Comparison of ENCODE assay signal across 34 cellular contexts in genomic region chr7:54704851-54705250, GRCh38.
"Had no signal": no experiment of that assay in that cellular context is flagged by ENCODE, and none has a peak within 500 bp of the region (broad histone marks: within the 10 kb centered on the region; RNA-seq: fewer than 3 reads in every experiment).

No MANE protein-coding gene starts in this region.

- H3K4me3 Mint-ChIP-seq: activated CD4-positive, alpha-beta memory T cell treated with anti-CD3 and anti-CD28 coated beads, Interleukin-2, amount 10 ng/mL, durations not matched to agents 7 days and 5 days; activated CD4-positive, alpha-beta T cell treated with anti-CD3 and anti-CD28 coated beads for 36 hours; activated CD4-positive, alpha-beta T cell treated with anti-CD3 and anti-CD28 coated beads, Interleukin-2, amount 10 ng/mL, durations not matched to agents 7 days and 5 days; activated CD8-positive, alpha-beta memory T cell treated with anti-CD3 and anti-CD28 coated beads, Interleukin-2, amount 10 ng/mL, durations not matched to agents 7 days and 5 days; activated CD8-positive, alpha-beta T cell treated with anti-CD3 and anti-CD28 coated beads, Interleukin-2, amount 10 ng/mL, durations not matched to agents 7 days and 5 days; activated naive CD4-positive, alpha-beta T cell treated with anti-CD3 and anti-CD28 coated beads, Interleukin-2, amount 10 ng/mL, durations not matched to agents 7 days and 5 days; activated naive CD4-positive, alpha-beta T cell treated with anti-CD3 and anti-CD28 coated beads, Interleukin-2, amount 50 U/mL, for 24 hours; activated naive CD8-positive, alpha-beta T cell; activated naive CD8-positive, alpha-beta T cell treated with anti-CD3 and anti-CD28 coated beads, Interleukin-2, amount 10 ng/mL, durations not matched to agents 7 days and 5 days; activated naive CD8-positive, alpha-beta T cell treated with anti-CD3 and anti-CD28 coated beads, Interleukin-2, amount 50 U/mL, for 24 hours; activated T-cell treated with anti-CD3 and anti-CD28 coated beads, Interleukin-2, amount 50 U/mL, for 24 hours; central memory CD8-positive, alpha-beta T cell; T-helper 17 cell; WTC11 had no signal

- H3K27ac Mint-ChIP-seq: activated CD4-positive, alpha-beta memory T cell treated with anti-CD3 and anti-CD28 coated beads, Interleukin-2, amount 10 ng/mL, durations not matched to agents 7 days and 5 days; activated CD4-positive, alpha-beta T cell treated with anti-CD3 and anti-CD28 coated beads for 36 hours; activated CD4-positive, alpha-beta T cell treated with anti-CD3 and anti-CD28 coated beads, Interleukin-2, amount 10 ng/mL, durations not matched to agents 7 days and 5 days; activated CD8-positive, alpha-beta memory T cell treated with anti-CD3 and anti-CD28 coated beads, Interleukin-2, amount 10 ng/mL, durations not matched to agents 7 days and 5 days; activated CD8-positive, alpha-beta T cell treated with anti-CD3 and anti-CD28 coated beads, Interleukin-2, amount 10 ng/mL, durations not matched to agents 7 days and 5 days; activated naive CD4-positive, alpha-beta T cell treated with anti-CD3 and anti-CD28 coated beads, Interleukin-2, amount 10 ng/mL, durations not matched to agents 7 days and 5 days; activated naive CD4-positive, alpha-beta T cell treated with anti-CD3 and anti-CD28 coated beads, Interleukin-2, amount 50 U/mL, for 24 hours; activated naive CD8-positive, alpha-beta T cell; activated naive CD8-positive, alpha-beta T cell treated with anti-CD3 and anti-CD28 coated beads, Interleukin-2, amount 10 ng/mL, durations not matched to agents 7 days and 5 days; activated naive CD8-positive, alpha-beta T cell treated with anti-CD3 and anti-CD28 coated beads, Interleukin-2, amount 50 U/mL, for 24 hours; activated T-cell treated with anti-CD3 and anti-CD28 coated beads, Interleukin-2, amount 50 U/mL, for 24 hours; activated T-helper 2 cell treated with anti-CD3 and anti-CD28 coated beads, Interferon-gamma antibody, Interleukin-2, Interleukin-4, amounts not matched to agents 10 μg/mL and 5 μg/mL and 100 μg/mL, durations not matched to agents 14 hours and 24 hours and 36 hours; T-helper 17 cell had no signal

- H3K9me3 ChIP-seq: ascending aorta, body of pancreas had no signal

- H3K27me3 ChIP-seq: ascending aorta, body of pancreas, brain microvascular endothelial cell, cardiac muscle cell had no signal

- H3K4me3 ChIP-seq: ascending aorta, body of pancreas, cardiac muscle cell had no signal

- H3K4me1 Mint-ChIP-seq: activated CD4-positive, alpha-beta memory T cell treated with anti-CD3 and anti-CD28 coated beads, Interleukin-2, amount 10 ng/mL, durations not matched to agents 7 days and 5 days; activated CD4-positive, alpha-beta T cell treated with anti-CD3 and anti-CD28 coated beads for 36 hours; activated CD4-positive, alpha-beta T cell treated with anti-CD3 and anti-CD28 coated beads, Interleukin-2, amount 10 ng/mL, durations not matched to agents 7 days and 5 days; activated CD8-positive, alpha-beta memory T cell treated with anti-CD3 and anti-CD28 coated beads, Interleukin-2, amount 10 ng/mL, durations not matched to agents 7 days and 5 days; activated naive CD4-positive, alpha-beta T cell treated with anti-CD3 and anti-CD28 coated beads, Interleukin-2, amount 10 ng/mL, durations not matched to agents 7 days and 5 days; activated naive CD4-positive, alpha-beta T cell treated with anti-CD3 and anti-CD28 coated beads, Interleukin-2, amount 50 U/mL, for 24 hours; activated naive CD8-positive, alpha-beta T cell treated with anti-CD3 and anti-CD28 coated beads, Interleukin-2, amount 10 ng/mL, durations not matched to agents 7 days and 5 days; activated naive CD8-positive, alpha-beta T cell treated with anti-CD3 and anti-CD28 coated beads, Interleukin-2, amount 50 U/mL, for 24 hours; central memory CD8-positive, alpha-beta T cell; T-helper 17 cell had no signal

- H3K27me3 Mint-ChIP-seq: activated CD4-positive, alpha-beta memory T cell treated with anti-CD3 and anti-CD28 coated beads, Interleukin-2, amount 10 ng/mL, durations not matched to agents 7 days and 5 days; activated CD4-positive, alpha-beta T cell treated with anti-CD3 and anti-CD28 coated beads, Interleukin-2, amount 10 ng/mL, durations not matched to agents 7 days and 5 days; activated CD8-positive, alpha-beta memory T cell treated with anti-CD3 and anti-CD28 coated beads, Interleukin-2, amount 10 ng/mL, durations not matched to agents 7 days and 5 days; activated naive CD4-positive, alpha-beta T cell treated with anti-CD3 and anti-CD28 coated beads, Interleukin-2, amount 10 ng/mL, durations not matched to agents 7 days and 5 days; activated naive CD4-positive, alpha-beta T cell treated with anti-CD3 and anti-CD28 coated beads, Interleukin-2, amount 50 U/mL, for 24 hours; activated naive CD8-positive, alpha-beta T cell treated with anti-CD3 and anti-CD28 coated beads, Interleukin-2, amount 10 ng/mL, durations not matched to agents 7 days and 5 days had no signal

- H3K36me3 Mint-ChIP-seq: activated CD8-positive, alpha-beta memory T cell treated with anti-CD3 and anti-CD28 coated beads, Interleukin-2, amount 10 ng/mL, durations not matched to agents 7 days and 5 days; activated naive CD4-positive, alpha-beta T cell treated with anti-CD3 and anti-CD28 coated beads, Interleukin-2, amount 10 ng/mL, durations not matched to agents 7 days and 5 days; activated naive CD4-positive, alpha-beta T cell treated with anti-CD3 and anti-CD28 coated beads, Interleukin-2, amount 50 U/mL, for 24 hours; activated naive CD8-positive, alpha-beta T cell; activated naive CD8-positive, alpha-beta T cell treated with anti-CD3 and anti-CD28 coated beads, Interleukin-2, amount 10 ng/mL, durations not matched to agents 7 days and 5 days had no signal

- H3K4me1 ChIP-seq: ascending aorta, body of pancreas had no signal

- H3K36me3 ChIP-seq: ascending aorta, brain microvascular endothelial cell, cardiac muscle cell, WERI-Rb-1 had no signal

- ATAC-seq: activated CD4-positive, alpha-beta T cell treated with anti-CD3 and anti-CD28 coated beads for 36 hours; activated CD4-positive, CD25-positive, alpha-beta regulatory T cell treated with anti-CD3 and anti-CD28 coated beads, Interleukin-2, amount 50 U/mL, for 24 hours; activated CD8-positive, alpha-beta memory T cell treated with anti-CD3 and anti-CD28 coated beads, Interleukin-2, amount 10 ng/mL, durations not matched to agents 7 days and 5 days; activated CD8-positive, alpha-beta T cell treated with anti-CD3 and anti-CD28 coated beads, Interleukin-2, amount 10 ng/mL, durations not matched to agents 7 days and 5 days; activated naive CD8-positive, alpha-beta T cell treated with anti-CD3 and anti-CD28 coated beads, Interleukin-2, amount 50 U/mL, for 24 hours; body of pancreas; T-helper 17 cell; WTC11 had no signal

- H3K27ac ChIP-seq: ascending aorta, body of pancreas, brain microvascular endothelial cell, cardiac muscle cell, WERI-Rb-1 had no signal

- DNase-seq: activated CD4-positive, alpha-beta memory T cell treated with anti-CD3 and anti-CD28 coated beads, Interleukin-2, amount 10 ng/mL, durations not matched to agents 7 days and 5 days; activated CD4-positive, alpha-beta T cell treated with anti-CD3 and anti-CD28 coated beads for 1 hour; activated CD4-positive, alpha-beta T cell treated with anti-CD3 and anti-CD28 coated beads for 36 hours; activated CD4-positive, alpha-beta T cell treated with anti-CD3 and anti-CD28 coated beads for 48 hours; activated CD4-positive, alpha-beta T cell treated with anti-CD3 and anti-CD28 coated beads, Interleukin-2, amount 10 ng/mL, durations not matched to agents 7 days and 5 days; activated CD4-positive, alpha-beta T cell treated with anti-CD3 and anti-CD28 coated beads, Interleukin-2, amount 50 U/mL, for 48 hours; activated CD4-positive, CD25-positive, alpha-beta regulatory T cell; activated CD8-positive, alpha-beta memory T cell treated with anti-CD3 and anti-CD28 coated beads for 24 hours; activated CD8-positive, alpha-beta memory T cell treated with anti-CD3 and anti-CD28 coated beads, Interleukin-2, amount 10 ng/mL, durations not matched to agents 7 days and 5 days; activated CD8-positive, alpha-beta memory T cell treated with anti-CD3 and anti-CD28 coated beads, Interleukin-2, amount 50 U/mL, for 48 hours; activated CD8-positive, alpha-beta T cell treated with anti-CD3 and anti-CD28 coated beads, Interleukin-2, amount 10 ng/mL, durations not matched to agents 7 days and 5 days; activated effector memory CD4-positive, alpha-beta T cell treated with Interleukin-2 at 50 U/mL for 16 hours; activated gamma-delta T cell; activated naive CD4-positive, alpha-beta T cell treated with anti-CD3 and anti-CD28 coated beads, Interleukin-2, amount 10 ng/mL, durations not matched to agents 7 days and 5 days; activated naive CD4-positive, alpha-beta T cell treated with Interleukin-2 at 50 U/mL for 16 hours; activated naive CD8-positive, alpha-beta T cell treated with anti-CD3 and anti-CD28 coated beads, Interleukin-2, amount 10 ng/mL, durations not matched to agents 7 days and 5 days; activated naive CD8-positive, alpha-beta T cell treated with anti-CD3 and anti-CD28 coated beads, Interleukin-2, amount 50 U/mL, for 24 hours; activated T-cell treated with anti-CD3 and anti-CD28 coated beads, Interleukin-2, amount 50 U/mL, for 24 hours; activated T-cell treated with anti-CD3 and anti-CD28 coated beads, Interleukin-2, amount 50 U/mL, for 48 hours; body of pancreas; cerebellar nuclear complex; T-helper 17 cell; T1000; WERI-Rb-1 had no signal

- FAIRE-seq: bronchial epithelial cell had no signal
